ENCODE assay signal across 9 cellular contexts in genomic region chr1:184035719-184036516, GRCh38. TPM values are rescaled to one million over a fixed set of nuclear protein-coding genes. Genes with fewer than 3 reads are reported as not detected.
A peak's percentile ranks its signal among the peaks of the same experiment; 100 is the strongest.
DNase-seq lines count a peak whose midpoint lies in the region; ATAC-seq and TF ChIP-seq lines count a peak whose summit lies in the region.
"Had no signal": no experiment of that assay in that cellular context is flagged by ENCODE, and none has a peak within 500 bp of the region (broad histone marks: within the 10 kb centered on the region; RNA-seq: fewer than 3 reads in every experiment).

No MANE protein-coding gene starts in this region.

- H3K9me3 ChIP-seq in right atrium auricular region (no peaks in the 10 kb centered on the region), sigmoid colon (no peaks in the 10 kb centered on the region)
- H3K9me3 ChIP-seq: mucosa of descending colon had no signal

- DNase-seq in H7 (no peak), right atrium auricular region (ENCODE audit: low spot score) (no peak), sigmoid colon (peak; percentile 81), Ammon's horn (ENCODE audit: low spot score) (no peak)

- H3K36me3 ChIP-seq in H7 (replicated peaks; ENCODE audit: control insufficient read depth, insufficient read depth, low read length) (no peaks in the 10 kb centered on the region), right atrium auricular region (no peaks in the 10 kb centered on the region), sigmoid colon (no peaks in the 10 kb centered on the region)

- peaks cover 0 to 7% of the 10 kb centered on the region in 2 donors for H3K4me1 ChIP-seq in right atrium auricular region
- peaks cover 0 to 16% (median 8%) of the 10 kb centered on the region in 4 donors for H3K4me1 ChIP-seq in sigmoid colon

- peak overlapping the region; percentile 67 for H3K4me3 ChIP-seq in H7 (ENCODE audit: insufficient read depth, low read depth, low read length)
- H3K4me3 ChIP-seq in WI38 (ENCODE audit: low read depth, low read length), result peak overlapping the region; percentile 67
- peak overlapping the region; percentile 66 to 71 for H3K4me3 ChIP-seq in right atrium auricular region
- peak overlapping the region; percentile 65 to 71 (median 71) for H3K4me3 ChIP-seq in sigmoid colon
- H3K4me3 ChIP-seq: mucosa of descending colon had no signal

- TF ChIP-seq CTCF in WI38 (IDR thresholded peaks at IDR 0.05; ENCODE audit: low read depth, low read length), result no peak
- no peak for TF ChIP-seq CTCF in right atrium auricular region (IDR thresholded peaks at IDR 0.05)
- TF ChIP-seq CTCF in sigmoid colon (IDR thresholded peaks at IDR 0.05), result no peak

- intact Hi-C loops in sigmoid colon (cut with DNase I), result loop anchor here (5.0 to 10.0 kb wide), 3 partner anchors 84 to 391 kb away; no protein-coding TSS in a partner anchor

- ATAC-seq in GM21529 (IDR thresholded peaks at IDR 0.05; ENCODE audit: unreplicated experiment), result no peak
- no peak for ATAC-seq in GM21515 (IDR thresholded peaks at IDR 0.05; ENCODE audit: unreplicated experiment)
- no peak for ATAC-seq in HG02623 (IDR thresholded peaks at IDR 0.05; ENCODE audit: unreplicated experiment)

- no peak for TF ChIP-seq POLR2A in sigmoid colon (IDR thresholded peaks at IDR 0.05)

- TF ChIP-seq EP300 in sigmoid colon (IDR thresholded peaks at IDR 0.05), result no peak

- peak overlapping the region; percentile 70 to 82 for H3K27ac ChIP-seq in right atrium auricular region
- H3K27ac ChIP-seq in sigmoid colon, result peak overlapping the region; percentile 60 to 84 (median 78)

- peaks cover 56% of the 10 kb centered on the region for H3K27me3 ChIP-seq in H7 (ENCODE audit: control insufficient read depth, insufficient read depth, low read length)
- H3K27me3 ChIP-seq in right atrium auricular region, result no peaks in the 10 kb centered on the region
- no peaks in the 10 kb centered on the region for H3K27me3 ChIP-seq in sigmoid colon

- WGBS in sigmoid colon, 2 donors, result 16 to 22% methylated on average over 31 of the region's 31 CpGs

RNA-seq across cellular contexts. Expression of gene COLGALT2, which starts 1.6 kb away (rescaled TPM):
- total RNA-seq in H7 (2014; rRNA removed; shearing (Covaris generic)), result 0.37 and 0.76 TPM in 2 replicates
- 1 to 10 TPM; 4.2 to 4.9 TPM for total RNA-seq in right atrium auricular region
- total RNA-seq in sigmoid colon, result 10 to 100 TPM in 1 of 4 donors, 1 to 10 TPM in 3; 4.6 to 10.7 (median 8.2) TPM
- polyA plus RNA-seq in sigmoid colon, result under 1 TPM in 1 of 3 donors, not detected in 2; 0.47 TPM

RNA-seq across cellular contexts. Expression of gene TSEN15, which starts 15.6 kb away (rescaled TPM):
- total RNA-seq in H7 (2014; rRNA removed; shearing (Covaris generic)), result 36.0 and 38.5 TPM in 2 replicates
- total RNA-seq in right atrium auricular region (10 to 100 TPM; 18.2 to 42.8 TPM), sigmoid colon (10 to 100 TPM; 29.4 to 56.4 (median 47.4) TPM)
- polyA plus RNA-seq in sigmoid colon, result 10 to 100 TPM in 2 of 3 donors, 1 to 10 TPM in 1; 8.4 to 14.8 (median 12.9) TPM
